ENCODE assay signal across 1 cellular context in genomic region chr4:4859010-4859798, GRCh38.
TF ChIP-seq lines count a peak whose summit lies in the region.

Gene MSX1, plus strand, starts transcription at chr4:4859665. Its CDS starts 235 bp downstream, at chr4:4859900.

TF ChIP-seq in HCT116, 20 proteins besides CTCF, POLR2A, EP300 and RAD21 (continued from another document):
- TF ChIP-seq, protein P1, sequence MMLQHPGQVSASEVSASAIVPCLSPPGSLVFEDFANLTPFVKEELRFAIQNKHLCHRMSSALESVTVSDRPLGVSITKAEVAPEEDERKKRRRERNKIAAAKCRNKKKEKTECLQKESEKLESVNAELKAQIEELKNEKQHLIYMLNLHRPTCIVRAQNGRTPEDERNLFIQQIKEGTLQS (IDR thresholded peaks at IDR 0.05) = no peak
- no peak for TF ChIP-seq FOSL1 (IDR thresholded peaks at IDR 0.05; ENCODE audit: low read depth)
- TF ChIP-seq ZFX (IDR thresholded peaks at IDR 0.05) = no peak; the same call in none of the 2 replicates
- TF ChIP-seq CBX3 (IDR thresholded peaks at IDR 0.05; ENCODE audit: low read depth) = no peak
- TF ChIP-seq CEBPB (IDR thresholded peaks at IDR 0.05; ENCODE audit: low read depth) = no peak
- TF ChIP-seq ZNF274 (IDR thresholded peaks at IDR 0.05; ENCODE audit: low read depth, low read length) = no peak
- no peak for TF ChIP-seq ELF1 (IDR thresholded peaks at IDR 0.05; ENCODE audit: borderline replicate concordance, low read depth)
- TF ChIP-seq, protein P2, sequence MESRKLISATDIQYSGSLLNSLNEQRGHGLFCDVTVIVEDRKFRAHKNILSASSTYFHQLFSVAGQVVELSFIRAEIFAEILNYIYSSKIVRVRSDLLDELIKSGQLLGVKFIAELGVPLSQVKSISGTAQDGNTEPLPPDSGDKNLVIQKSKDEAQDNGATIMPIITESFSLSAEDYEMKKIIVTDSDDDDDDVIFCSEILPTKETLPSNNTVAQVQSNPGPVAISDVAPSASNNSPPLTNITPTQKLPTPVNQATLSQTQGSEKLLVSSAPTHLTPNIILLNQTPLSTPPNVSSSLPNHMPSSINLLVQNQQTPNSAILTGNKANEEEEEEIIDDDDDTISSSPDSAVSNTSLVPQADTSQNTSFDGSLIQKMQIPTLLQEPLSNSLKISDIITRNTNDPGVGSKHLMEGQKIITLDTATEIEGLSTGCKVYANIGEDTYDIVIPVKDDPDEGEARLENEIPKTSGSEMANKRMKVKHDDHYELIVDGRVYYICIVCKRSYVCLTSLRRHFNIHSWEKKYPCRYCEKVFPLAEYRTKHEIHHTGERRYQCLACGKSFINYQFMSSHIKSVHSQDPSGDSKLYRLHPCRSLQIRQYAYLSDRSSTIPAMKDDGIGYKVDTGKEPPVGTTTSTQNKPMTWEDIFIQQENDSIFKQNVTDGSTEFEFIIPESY (IDR thresholded peaks at IDR 0.05; ENCODE audit: extremely low read depth, insufficient replicate concordance, low read length) = no peak
